ENCODE assay signal across 19 cellular contexts in genomic region chr5:58972301-58972700, GRCh38.
A peak's percentile ranks its signal among the peaks of the same experiment; 100 is the strongest.
DNase-seq lines count a peak whose midpoint lies in the region; ATAC-seq, FAIRE-seq and TF ChIP-seq lines count a peak whose summit lies in the region.
"Had no signal": no experiment of that assay in that cellular context is flagged by ENCODE, and none has a peak within 500 bp of the region (broad histone marks: within the 10 kb centered on the region; RNA-seq: fewer than 3 reads in every experiment).

No MANE protein-coding gene starts in this region.

- DNase-seq in Right ventricle myocardium inferior (ENCODE audit: missing footprints) (no peak), right atrium auricular region (ENCODE audit: low spot score) (no peak), RKO (ENCODE audit: low spot score) (peak; percentile 11), fibroblast of peridontal ligament (ENCODE audit: extremely low read depth) (peak; percentile 42), kidney (no peak), H54 (ENCODE audit: insufficient read length, low spot score) (no peak), NOMO-1 treated with dmso at 0.1 percent for 144 hours (lab: John Stamatoyannopoulos, UW; ENCODE audit: unreplicated experiment) (no peak)
- DNase-seq: activated CD4-positive, alpha-beta T cell treated with anti-CD3 and anti-CD28 coated beads for 1 hour; CD8-positive, alpha-beta memory T cell; left colon; MG63; NCI-H187 treated with DMSO at 0.1 percent for 48 hours; NK-92 treated with Interleukin-12 subunit alpha and Interleukin-12 subunit beta, amount 100 ng/mL, for 24 hours; RPMI8226; spleen had no signal

- peaks cover 39% of the 10 kb centered on the region for H3K36me3 ChIP-seq in right atrium auricular region
- peaks cover 20 to 35% of the 10 kb centered on the region in 2 donors for H3K36me3 ChIP-seq in kidney (ENCODE audit: control insufficient read depth in 1 of 2, insufficient read depth in 2 of 2, low read length in 2 of 2)
- H3K36me3 ChIP-seq: MG63 had no signal

- FAIRE-seq in kidney (lab: Jason Lieb, UNC) (no peak), H54 (lab: Jason Lieb, UNC) (no peak)

- H3K4me3 ChIP-seq in right atrium auricular region (no peak overlapping the region), kidney (ENCODE audit: low read length in 2 of 2) (no peak overlapping the region)
- H3K4me3 ChIP-seq: cardiac muscle cell, gastroesophageal sphincter, GM23338, MG63, spleen had no signal

- intact Hi-C loops in Right ventricle myocardium inferior (cut with DNase I): no loop called here
- intact Hi-C loops in kidney (cut with DNase I): no loop called here

- no peak overlapping the region for H3K9ac ChIP-seq in kidney (ENCODE audit: low read length in 2 of 2)

- no peaks in the 10 kb centered on the region for H3K27me3 ChIP-seq in right atrium auricular region
- H3K27me3 ChIP-seq: cardiac muscle cell, gastroesophageal sphincter, MG63, spleen had no signal

- no peak for TF ChIP-seq POLR2A in H54 (IDR thresholded peaks at IDR 0.05; ENCODE audit: low read depth, low read length)

- peak; percentile 36 for ATAC-seq in Right ventricle myocardium inferior
- ATAC-seq in HG03520 (IDR thresholded peaks at IDR 0.05; ENCODE audit: unreplicated experiment): no peak
- ATAC-seq: gastroesophageal sphincter, GM23338, left colon had no signal

- H3K4me1 ChIP-seq in right atrium auricular region: no peaks in the 10 kb centered on the region
- H3K4me1 ChIP-seq in kidney (ENCODE audit: control insufficient read depth in 1 of 2, insufficient read depth in 1 of 2, low read depth in 1 of 2, low read length in 2 of 2): no peaks in the 10 kb centered on the region
- H3K4me1 ChIP-seq: gastroesophageal sphincter, spleen had no signal

- no peaks in the 10 kb centered on the region for H3K9me3 ChIP-seq in right atrium auricular region
- H3K9me3 ChIP-seq in kidney (ENCODE audit: control insufficient read depth in 1 of 2, low read length in 2 of 2): no peaks in the 10 kb centered on the region
- H3K9me3 ChIP-seq: gastroesophageal sphincter, MG63, spleen had no signal

- H3K27ac ChIP-seq in right atrium auricular region (no peak overlapping the region), kidney (ENCODE audit: low read depth in 2 of 2, low read length in 2 of 2) (no peak overlapping the region)
- H3K27ac ChIP-seq: cardiac muscle cell, gastroesophageal sphincter, spleen had no signal

- no peak for TF ChIP-seq CTCF in right atrium auricular region (IDR thresholded peaks at IDR 0.05)
- no peak for TF ChIP-seq CTCF in kidney (IDR thresholded peaks at IDR 0.05; ENCODE audit: borderline replicate concordance, extremely low read depth, insufficient read depth)

Comparison
In these comparisons a context has a peak if more than half of its experiments do, and no peak if none do; other contexts are left out.
1. DNase-seq: peak in RKO (single experiment) and fibroblast of peridontal ligament (single experiment); none in Right ventricle myocardium inferior (single experiment), right atrium auricular region (single experiment), kidney (single experiment), H54 (single experiment) and NOMO-1 treated with dmso at 0.1 percent for 144 hours (single experiment).